In the genomic region with DNA sequence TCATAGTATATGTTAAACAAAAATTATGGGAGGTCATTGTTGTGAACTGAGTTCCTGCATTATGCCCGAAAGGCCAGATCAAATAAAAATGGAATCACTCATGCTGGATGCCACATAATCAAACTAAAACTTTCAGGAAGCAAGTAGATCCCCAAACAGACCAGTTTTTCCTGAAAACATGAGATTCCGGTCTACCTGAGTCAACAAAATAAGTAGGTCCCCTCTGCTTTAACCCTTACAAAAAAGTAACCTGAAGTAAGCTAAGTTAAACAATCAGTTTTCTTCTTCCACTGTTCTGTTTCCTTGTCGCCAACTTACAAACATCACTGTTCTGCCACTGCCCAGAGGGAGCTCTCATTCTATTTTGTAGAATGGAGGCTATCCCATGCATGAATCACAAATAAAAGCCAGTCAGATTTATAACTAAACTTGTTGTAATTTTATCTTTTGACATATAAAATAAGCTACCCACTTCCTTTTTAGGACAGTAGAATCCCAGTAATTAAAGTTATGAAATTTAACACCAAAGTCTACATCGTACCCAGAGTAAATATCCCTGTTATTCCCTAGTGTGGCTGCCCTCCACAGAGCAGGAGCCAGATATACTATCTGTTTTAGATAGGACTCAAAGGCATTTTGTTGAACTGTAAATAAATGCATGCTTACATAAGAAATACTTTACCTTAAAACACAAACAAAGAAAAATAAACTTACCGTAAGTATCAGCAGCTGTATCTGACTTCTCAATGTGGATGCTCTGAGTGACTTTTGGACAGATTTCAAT, we compare ENCODE assay signal across 22 cellular contexts.
A peak's percentile ranks its signal among the peaks of the same experiment; 100 is the strongest.
DNase-seq lines count a peak whose midpoint lies in the region; ATAC-seq and TF ChIP-seq lines count a peak whose summit lies in the region.
"Had no signal": no experiment of that assay in that cellular context is flagged by ENCODE, and none has a peak within 500 bp of the region (broad histone marks: within the 10 kb centered on the region; RNA-seq: fewer than 3 reads in every experiment).

No MANE protein-coding gene starts in this region.

- no peak for TF ChIP-seq CTCF in activated CD8-positive, alpha-beta T cell treated with anti-CD3 and anti-CD28 coated beads for 36 hours (IDR thresholded peaks at IDR 0.05)
- TF ChIP-seq CTCF in Caco-2 (IDR thresholded peaks at IDR 0.05; ENCODE audit: insufficient read depth in 1 of 2, low read depth in 1 of 2, low read length in 1 of 2, severe bottlenecking in 1 of 2, unreplicated experiment in 1 of 2) = no peak
- TF ChIP-seq CTCF in PC-3 (conservative IDR thresholded peaks at IDR 0.05; ENCODE audit: low read depth, low read length) = no peak
- no peak for TF ChIP-seq CTCF in endodermal cell (conservative IDR thresholded peaks at IDR 0.05)
- no peak for TF ChIP-seq CTCF in lower lobe of right lung (IDR thresholded peaks at IDR 0.05)

- H3K4me3 Mint-ChIP-seq in activated CD8-positive, alpha-beta T cell treated with anti-CD3 and anti-CD28 coated beads for 36 hours = no peak overlapping the region
- no peak overlapping the region for H3K4me3 Mint-ChIP-seq in activated CD8-positive, alpha-beta T cell treated with anti-CD3 and anti-CD28 coated beads, Interleukin-2, amount 10 ng/mL, durations not matched to agents 7 days and 5 days
- H3K4me3 Mint-ChIP-seq in Caco-2 (ENCODE audit: unreplicated experiment) = peak overlapping the region; percentile 36
- peak overlapping the region; percentile 4 for H3K4me3 Mint-ChIP-seq in endodermal cell

- intact Hi-C loops in activated CD8-positive, alpha-beta T cell treated with anti-CD3 and anti-CD28 coated beads for 36 hours (cut with micrococcal nuclease) = loop anchor here (5.0 kb wide), 1 partner anchor 158 kb away; no protein-coding TSS in a partner anchor
- intact Hi-C loops in Caco-2 (cut with micrococcal nuclease; ENCODE audit: unreplicated experiment) = loop anchor here (5.0 kb wide), 2 partner anchors 153 to 263 kb away; no protein-coding TSS in a partner anchor
- intact Hi-C loops in PC-3 (cut with micrococcal nuclease) = no loop called here
- intact Hi-C loops in lower lobe of right lung (cut with DNase I) = loop anchor here (10.0 kb wide), 1 partner anchor 410 kb away; no protein-coding TSS in a partner anchor
- intact Hi-C loops in aorta (cut with DNase I) = loop anchor here in 1 of 2 donors (10.0 kb wide), 3 partner anchors 50 to 410 kb away; no protein-coding TSS in a partner anchor

- H3F3A ChIP-seq in PC-3 (ENCODE audit: low read length, unreplicated experiment) = no peaks in the 10 kb centered on the region

- no peaks in the 10 kb centered on the region for H3K79me2 ChIP-seq in PC-3 (ENCODE audit: low read length)

- no peak overlapping the region for H3K27ac ChIP-seq in PC-3 (ENCODE audit: low read length)
- no peak overlapping the region for H3K27ac ChIP-seq in endodermal cell (ENCODE audit: low read depth, low read length)
- no peak overlapping the region for H3K27ac ChIP-seq in lower lobe of right lung
- no peak overlapping the region for H3K27ac ChIP-seq in aorta (ENCODE audit: low read depth in 1 of 2, low read length in 2 of 2)
- H3K27ac ChIP-seq: BLaER1, body of pancreas, psoas muscle, testis, uterus had no signal

- peaks cover 14% of the 10 kb centered on the region; the same call in 1 of the 2 replicates for H3K4me1 ChIP-seq in Caco-2
- peaks cover 23% of the 10 kb centered on the region for H3K4me1 ChIP-seq in PC-3 (ENCODE audit: insufficient read depth, low read length)
- H3K4me1 ChIP-seq in endodermal cell (ENCODE audit: control insufficient read depth, insufficient read depth, low read length) = peaks cover 5% of the 10 kb centered on the region
- peaks cover 2% of the 10 kb centered on the region for H3K4me1 ChIP-seq in lower lobe of right lung
- H3K4me1 ChIP-seq in aorta (ENCODE audit: control insufficient read depth in 1 of 2, insufficient read depth in 2 of 2, low read length in 2 of 2) = no peaks in the 10 kb centered on the region
- H3K4me1 ChIP-seq: psoas muscle, uterus had no signal

- H3K36me3 ChIP-seq in Caco-2 (ENCODE audit: control insufficient read depth, insufficient read depth, low read length) (no peaks in the 10 kb centered on the region), PC-3 (ENCODE audit: low read depth, low read length) (no peaks in the 10 kb centered on the region), endodermal cell (ENCODE audit: control insufficient read depth, insufficient read depth, low read length) (peaks cover 12% of the 10 kb centered on the region), lower lobe of right lung (no peaks in the 10 kb centered on the region), aorta (ENCODE audit: control insufficient read depth in 1 of 2, insufficient read depth in 2 of 2, low read length in 1 of 2) (no peaks in the 10 kb centered on the region)
- H3K36me3 ChIP-seq: uterus had no signal

- DNase-seq in activated CD8-positive, alpha-beta T cell treated with anti-CD3 and anti-CD28 coated beads for 36 hours = no peak
- DNase-seq in activated CD8-positive, alpha-beta T cell treated with anti-CD3 and anti-CD28 coated beads, Interleukin-2, amount 10 ng/mL, durations not matched to agents 7 days and 5 days = no peak
- peak in 1 of 2 experiments; percentile 11 for DNase-seq in Caco-2
- peak; percentile 59 for DNase-seq in PC-3
- no peak for DNase-seq in endodermal cell
- DNase-seq in lower lobe of right lung = no peak
- no peak for DNase-seq in aorta
- DNase-seq: ACHN; activated CD4-positive, alpha-beta T cell treated with anti-CD3 and anti-CD28 coated beads for 48 hours; activated CD8-positive, alpha-beta memory T cell treated with anti-CD3 and anti-CD28 coated beads, Interleukin-2, amount 50 U/mL, for 48 hours; body of pancreas; DMS 273 treated with DMSO at 0.1 percent for 48 hours; effector CD4-positive, alpha-beta T cell; islet precursor cell; Kasumi-1; NCI-H187; psoas muscle; Right ventricle myocardium superior; testis; uterus had no signal

- H3K9ac ChIP-seq in PC-3 (ENCODE audit: low read length) (no peak overlapping the region), endodermal cell (ENCODE audit: extremely low read depth, low read length, poor library complexity, severe bottlenecking) (no peak overlapping the region)
- H3K9ac ChIP-seq: BLaER1 had no signal

- H3K36me3 Mint-ChIP-seq in activated CD8-positive, alpha-beta T cell treated with anti-CD3 and anti-CD28 coated beads for 36 hours (ENCODE audit: low read depth) = peaks cover 13% of the 10 kb centered on the region
- peaks cover 24% of the 10 kb centered on the region for H3K36me3 Mint-ChIP-seq in activated CD8-positive, alpha-beta T cell treated with anti-CD3 and anti-CD28 coated beads, Interleukin-2, amount 10 ng/mL, durations not matched to agents 7 days and 5 days (ENCODE audit: low read depth)
- H3K36me3 Mint-ChIP-seq in Caco-2 (ENCODE audit: insufficient read depth, unreplicated experiment) = no peaks in the 10 kb centered on the region
- H3K36me3 Mint-ChIP-seq in endodermal cell (ENCODE audit: low read depth) = peaks cover 24% of the 10 kb centered on the region

- POLR2A ChIA-PET in activated CD8-positive, alpha-beta T cell treated with anti-CD3 and anti-CD28 coated beads for 36 hours (lab: Charles Lee) = interaction anchor here (0.9 to 5.8 kb wide), 2 partner anchors 8 to 13 kb away, joined by 3 to 27 read pairs; no protein-coding TSS in a partner anchor
- POLR2A ChIA-PET in activated CD8-positive, alpha-beta T cell treated with anti-CD3 and anti-CD28 coated beads, Interleukin-2, amount 10 ng/mL, durations not matched to agents 7 days and 5 days (lab: Charles Lee) = interaction anchor here (1.6 kb wide), 1 partner anchor 13 kb away, joined by 12 read pairs; no protein-coding TSS in a partner anchor
- POLR2A ChIA-PET in Caco-2 (lab: Charles Lee) = interaction anchor here (1.3 kb wide), 1 partner anchor 365 kb away, joined by 4 read pairs; no protein-coding TSS in a partner anchor
- POLR2A ChIA-PET in PC-3 (lab: Charles Lee; ENCODE audit: unreplicated experiment) = interaction anchor here (0.5 kb wide), 1 partner anchor 403 kb away, joined by 4 read pairs; no protein-coding TSS in a partner anchor

- ATAC-seq in activated CD8-positive, alpha-beta T cell treated with anti-CD3 and anti-CD28 coated beads for 36 hours = no peak
- ATAC-seq in activated CD8-positive, alpha-beta T cell treated with anti-CD3 and anti-CD28 coated beads, Interleukin-2, amount 10 ng/mL, durations not matched to agents 7 days and 5 days = no peak
- ATAC-seq in PC-3 (peak; percentile 82), lower lobe of right lung (no peak), aorta (ENCODE audit: low FRiP score) (no peak), GM18498 (IDR thresholded peaks at IDR 0.05; ENCODE audit: unreplicated experiment) (no peak)
- ATAC-seq: body of pancreas, psoas muscle had no signal

- H3K9me2 ChIP-seq in PC-3 (replicated peaks; ENCODE audit: low read length) = no peaks in the 10 kb centered on the region

- no peaks in the 10 kb centered on the region for H3K27me3 Mint-ChIP-seq in activated CD8-positive, alpha-beta T cell treated with anti-CD3 and anti-CD28 coated beads for 36 hours
- no peaks in the 10 kb centered on the region for H3K27me3 Mint-ChIP-seq in activated CD8-positive, alpha-beta T cell treated with anti-CD3 and anti-CD28 coated beads, Interleukin-2, amount 10 ng/mL, durations not matched to agents 7 days and 5 days (ENCODE audit: low read depth)
- H3K27me3 Mint-ChIP-seq in Caco-2 (ENCODE audit: insufficient read depth, unreplicated experiment) (no peaks in the 10 kb centered on the region), endodermal cell (ENCODE audit: insufficient read depth) (peaks cover 3% of the 10 kb centered on the region)

- H3K9me3 ChIP-seq in Caco-2 = no peaks in the 10 kb centered on the region
- H3K9me3 ChIP-seq in PC-3 (ENCODE audit: low read length) = no peaks in the 10 kb centered on the region
- H3K9me3 ChIP-seq in endodermal cell (ENCODE audit: control insufficient read depth, low read length) = peaks cover 4% of the 10 kb centered on the region
- H3K9me3 ChIP-seq in lower lobe of right lung = no peaks in the 10 kb centered on the region
- no peaks in the 10 kb centered on the region for H3K9me3 ChIP-seq in aorta (ENCODE audit: control insufficient read depth, low read length)
- H3K9me3 ChIP-seq: body of pancreas, psoas muscle, testis, uterus had no signal

- no peaks in the 10 kb centered on the region for H3K9me3 Mint-ChIP-seq in activated CD8-positive, alpha-beta T cell treated with anti-CD3 and anti-CD28 coated beads for 36 hours
- no peaks in the 10 kb centered on the region for H3K9me3 Mint-ChIP-seq in activated CD8-positive, alpha-beta T cell treated with anti-CD3 and anti-CD28 coated beads, Interleukin-2, amount 10 ng/mL, durations not matched to agents 7 days and 5 days (ENCODE audit: insufficient read depth)
- H3K9me3 Mint-ChIP-seq in Caco-2 (ENCODE audit: unreplicated experiment) (no peaks in the 10 kb centered on the region), endodermal cell (peaks cover 3% of the 10 kb centered on the region)

- BruUV-seq in Caco-2 (replicated peaks; lab: Mats Ljungman, UMichigan) (no TSS peak), PC-3 (replicated peaks; lab: Mats Ljungman, UMichigan) (no TSS peak)

- H2AFZ ChIP-seq in PC-3 (ENCODE audit: low read length) = no peak overlapping the region

- H3K27me3 ChIP-seq in Caco-2 (replicated peaks; ENCODE audit: control insufficient read depth, insufficient read depth, low read length) (no peaks in the 10 kb centered on the region), PC-3 (ENCODE audit: low read length) (no peaks in the 10 kb centered on the region), endodermal cell (ENCODE audit: control insufficient read depth, insufficient read depth, low read length, poor library complexity, severe bottlenecking) (peaks cover 31% of the 10 kb centered on the region), lower lobe of right lung (ENCODE audit: low read depth) (no peaks in the 10 kb centered on the region), aorta (ENCODE audit: control insufficient read depth in 1 of 2, insufficient read depth in 2 of 2, low read length in 1 of 2) (no peaks in the 10 kb centered on the region)
- H3K27me3 ChIP-seq: BLaER1, body of pancreas, testis, uterus had no signal

- no peaks in the 10 kb centered on the region for H4K20me1 ChIP-seq in PC-3 (ENCODE audit: low read length)
- H4K20me1 ChIP-seq: BLaER1 had no signal

- H3K27ac Mint-ChIP-seq in activated CD8-positive, alpha-beta T cell treated with anti-CD3 and anti-CD28 coated beads for 36 hours = peak overlapping the region; percentile 84
- no peak overlapping the region for H3K27ac Mint-ChIP-seq in activated CD8-positive, alpha-beta T cell treated with anti-CD3 and anti-CD28 coated beads, Interleukin-2, amount 10 ng/mL, durations not matched to agents 7 days and 5 days
- no peak overlapping the region for H3K27ac Mint-ChIP-seq in Caco-2 (ENCODE audit: unreplicated experiment)
- peak overlapping the region; percentile 71 for H3K27ac Mint-ChIP-seq in endodermal cell

- H3K4me3 ChIP-seq in Caco-2 (ENCODE audit: low read depth, low read length) (no peak overlapping the region), PC-3 (ENCODE audit: low read length) (no peak overlapping the region), endodermal cell (ENCODE audit: low read length) (no peak overlapping the region), lower lobe of right lung (no peak overlapping the region), aorta (ENCODE audit: low read length in 2 of 2) (no peak overlapping the region)
- H3K4me3 ChIP-seq: BLaER1, body of pancreas, psoas muscle, uterus had no signal

- CTCF ChIA-PET in activated CD8-positive, alpha-beta T cell treated with anti-CD3 and anti-CD28 coated beads for 36 hours (lab: Charles Lee) = interaction anchor here (0.9 to 8.4 kb wide), 12 partner anchors 10 to 410 kb away, joined by 3 to 74 read pairs (median 4); no protein-coding TSS in a partner anchor
- CTCF ChIA-PET in activated CD8-positive, alpha-beta T cell treated with anti-CD3 and anti-CD28 coated beads, Interleukin-2, amount 10 ng/mL, durations not matched to agents 7 days and 5 days (lab: Charles Lee) = interaction anchor here (0.5 to 3.2 kb wide), 14 partner anchors 8 to 409 kb away, joined by 3 to 42 read pairs (median 4); no protein-coding TSS in a partner anchor
- CTCF ChIA-PET in Caco-2 (lab: Charles Lee) (interaction anchor here (0.8 kb wide), 1 partner anchor 386 kb away, joined by 4 read pairs; no protein-coding TSS in a partner anchor), PC-3 (lab: Charles Lee) (interaction anchor here (0.5 to 1.1 kb wide), 6 partner anchors 28 to 389 kb away, joined by 3 to 7 read pairs (median 3); no protein-coding TSS in a partner anchor)

- peak overlapping the region; percentile 8; the same call in 1 of the 2 replicates for H3K4me2 ChIP-seq in PC-3 (ENCODE audit: low read length)
- H3K4me2 ChIP-seq: BLaER1 had no signal

- H3K4me1 Mint-ChIP-seq in activated CD8-positive, alpha-beta T cell treated with anti-CD3 and anti-CD28 coated beads for 36 hours (ENCODE audit: low read depth) = peaks cover 54% of the 10 kb centered on the region
- peaks cover 23% of the 10 kb centered on the region for H3K4me1 Mint-ChIP-seq in activated CD8-positive, alpha-beta T cell treated with anti-CD3 and anti-CD28 coated beads, Interleukin-2, amount 10 ng/mL, durations not matched to agents 7 days and 5 days (ENCODE audit: low read depth)
- H3K4me1 Mint-ChIP-seq in Caco-2 (ENCODE audit: low read depth, unreplicated experiment) (peaks cover 11% of the 10 kb centered on the region), endodermal cell (peaks cover 27% of the 10 kb centered on the region)

- whole genome bisulfite sequencing in endodermal cell (ENCODE audit: insufficient coverage in 1 of 2, insufficient read length in 1 of 2), 2 experiments = 76 to 80% methylated on average over 2 to 5 of the region's 5 CpGs
- WGBS in aorta, 2 donors = 55 to 59% methylated on average over 5 of the region's 5 CpGs

Comparison
In these comparisons a context has a peak if more than half of its experiments do, and no peak if none do; other contexts are left out.
1. H3K27ac Mint-ChIP-seq: peak in activated CD8-positive, alpha-beta T cell treated with anti-CD3 and anti-CD28 coated beads for 36 hours (single experiment) and endodermal cell (single experiment); none in activated CD8-positive, alpha-beta T cell treated with anti-CD3 and anti-CD28 coated beads, Interleukin-2, amount 10 ng/mL, durations not matched to agents 7 days and 5 days (single experiment) and Caco-2 (single experiment).
2. H3K4me3 Mint-ChIP-seq: peak in Caco-2 (single experiment) and endodermal cell (single experiment); none in activated CD8-positive, alpha-beta T cell treated with anti-CD3 and anti-CD28 coated beads for 36 hours (single experiment) and activated CD8-positive, alpha-beta T cell treated with anti-CD3 and anti-CD28 coated beads, Interleukin-2, amount 10 ng/mL, durations not matched to agents 7 days and 5 days (single experiment).